In genomic region chr11:127711748-127712147, GRCh38 we compare ENCODE assay signal across 27 cellular contexts.
"Had no signal": no experiment of that assay in that cellular context is flagged by ENCODE, and none has a peak within 500 bp of the region (broad histone marks: within the 10 kb centered on the region; RNA-seq: fewer than 3 reads in every experiment).

No MANE protein-coding gene starts in this region.

- DNase-seq: colonic mucosa; cortex of kidney; effector CD8-positive, alpha-beta T cell; effector memory CD8-positive, alpha-beta T cell; endodermal cell; erythroblast; esophagus squamous epithelium; foreskin fibroblast; foreskin melanocyte; gastrocnemius medialis; glutamatergic neuron; head of caudate nucleus; heart right ventricle; hippocampal formation; left cardiac atrium; left lung; left ventricle myocardium superior; lower lobe of right lung; mesenchymal stem cell; mucosa of descending colon had no signal

- H3K9me3 ChIP-seq: colonic mucosa, esophagus squamous epithelium, gastrocnemius medialis, heart right ventricle, left lung, lower lobe of right lung, mucosa of descending colon had no signal

- H3K27me3 ChIP-seq: colonic mucosa, esophagus squamous epithelium, gastrocnemius medialis, heart right ventricle, left lung had no signal

- FAIRE-seq: endometrium, islet of Langerhans, keratinocyte had no signal

- H3K9me3 Mint-ChIP-seq: endodermal cell, mesothelial cell of epicardium had no signal

- H3K4me3 ChIP-seq: colonic mucosa, esophagus squamous epithelium, gastrocnemius medialis, heart right ventricle, left lung, lower lobe of right lung, mucosa of descending colon had no signal

- H3K4me3 Mint-ChIP-seq: dendritic cell treated with granulocyte-macrophage colony-stimulating factor and Interleukin-4, amounts not matched to agents 40 ng/mL and 50 ng/mL, for 4 days; effector memory CD8-positive, alpha-beta T cell; endodermal cell; mesothelial cell of epicardium had no signal

- H3K36me3 ChIP-seq: colonic mucosa, esophagus squamous epithelium, gastrocnemius medialis, heart right ventricle, left lung, lower lobe of right lung had no signal

- H3K36me3 Mint-ChIP-seq: mesothelial cell of epicardium had no signal

- ATAC-seq: effector memory CD8-positive, alpha-beta T cell; esophagus mucosa; gastrocnemius medialis; heart right ventricle; left cardiac atrium; left lung; left ventricle myocardium superior; lower lobe of right lung; mucosa of descending colon had no signal

- H3K27me3 Mint-ChIP-seq: dendritic cell treated with granulocyte-macrophage colony-stimulating factor and Interleukin-4, amounts not matched to agents 40 ng/mL and 50 ng/mL, for 4 days had no signal

- H3K27ac Mint-ChIP-seq: dendritic cell treated with granulocyte-macrophage colony-stimulating factor and Interleukin-4, amounts not matched to agents 40 ng/mL and 50 ng/mL, for 4 days; effector memory CD8-positive, alpha-beta T cell; endodermal cell; mesothelial cell of epicardium had no signal

- H3K4me1 ChIP-seq: colonic mucosa, esophagus squamous epithelium, gastrocnemius medialis, heart right ventricle, left lung, lower lobe of right lung had no signal

- H3K27ac ChIP-seq: colonic mucosa, epithelial cell of prostate, esophagus squamous epithelium, gastrocnemius medialis, heart right ventricle, left lung, lower lobe of right lung had no signal

- H3K4me1 Mint-ChIP-seq: endodermal cell, mesothelial cell of epicardium had no signal
